Comparison of ENCODE assay signal across 11 cellular contexts in the genomic region with DNA sequence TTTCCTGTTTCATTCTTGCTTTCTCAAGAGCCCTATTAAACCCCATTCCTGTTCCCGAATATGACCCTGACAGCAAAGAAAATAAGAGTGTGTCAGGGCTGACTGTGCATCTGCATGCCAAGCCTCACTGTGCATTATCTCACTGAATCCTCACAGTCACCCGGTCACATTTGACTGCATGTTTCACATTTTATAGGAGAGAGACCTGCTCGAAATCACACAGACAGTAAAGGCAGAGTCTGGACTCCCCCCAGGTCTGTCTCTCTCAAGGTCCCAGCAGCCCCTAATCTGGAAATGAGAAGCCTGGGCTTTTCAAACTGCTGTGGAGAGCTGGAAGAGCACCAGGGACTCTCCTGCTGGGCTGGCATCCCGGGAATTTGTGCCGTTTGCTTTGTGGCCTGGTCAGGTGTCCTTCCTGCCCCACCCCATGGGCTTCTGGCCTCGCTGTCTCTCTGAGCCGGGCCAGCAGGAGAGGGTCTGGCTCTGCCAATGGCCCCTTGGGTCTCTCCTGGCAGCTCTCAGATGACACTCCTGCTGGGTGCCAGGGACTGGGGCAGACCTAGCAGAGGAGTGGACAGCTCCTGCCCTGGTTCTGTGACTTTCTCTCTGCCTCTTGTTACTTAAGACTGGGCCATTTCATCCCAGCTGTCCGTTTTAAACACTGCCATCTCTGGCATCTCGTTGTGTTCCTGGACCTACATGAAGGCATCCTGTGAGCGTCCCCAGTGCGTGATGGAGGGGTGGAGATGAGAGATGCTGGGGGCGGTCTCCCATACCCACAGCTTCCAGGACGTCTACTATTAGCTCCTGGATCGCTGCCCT.
DNase-seq lines count a peak whose midpoint lies in the region; ATAC-seq and FAIRE-seq lines count a peak whose summit lies in the region.
"Had no signal": no experiment of that assay in that cellular context is flagged by ENCODE, and none has a peak within 500 bp of the region (broad histone marks: within the 10 kb centered on the region; RNA-seq: fewer than 3 reads in every experiment).

No MANE protein-coding gene starts in this region.

- H3K27me3 Mint-ChIP-seq in activated T-helper 17 cell treated with anti-CD3 and anti-CD28 coated beads, Interleukin-2, amount 50 U/mL, for 72 hours, result no peaks in the 10 kb centered on the region

- peak overlapping the region; percentile 67 for H3K27ac Mint-ChIP-seq in activated T-helper 17 cell treated with anti-CD3 and anti-CD28 coated beads, Interleukin-2, amount 50 U/mL, for 72 hours
- H3K27ac Mint-ChIP-seq in stimulated activated effector memory CD8-positive, alpha-beta T cell treated with anti-CD3 and anti-CD28 coated beads, Interleukin-12 subunit alpha, Interleukin-12 subunit beta, amount 100 ng/mL, for 72 hours, result peak overlapping the region; percentile 48
- H3K27ac Mint-ChIP-seq: T-helper 1 cell treated with Interleukin-12 subunit alpha and Interleukin-12 subunit beta and Interleukin-4 antibody, amounts not matched to agents 30 μg/mL and 1 μg/mL, for 36 hours had no signal

- DNase-seq in HTR-8/SVneo (ENCODE audit: insufficient read length, low spot score), result peak; percentile 27
- DNase-seq in kidney glomerular epithelial cell (lab: John Stamatoyannopoulos, UW), result peak; percentile 45
- no peak for DNase-seq in stimulated activated effector memory CD8-positive, alpha-beta T cell treated with anti-CD3 and anti-CD28 coated beads, Interleukin-12 subunit alpha, Interleukin-12 subunit beta, amount 100 ng/mL, for 72 hours (ENCODE audit: low spot score in 2 of 2)
- no peak for DNase-seq in stimulated activated CD4-positive, alpha-beta T cell treated with anti-CD3 and anti-CD28 coated beads, Interleukin-4, amount 100 ng/mL, for 24 hours
- DNase-seq: activated T-cell treated with anti-CD3 and anti-CD28 coated beads, Interleukin-2, amount 50 U/mL, for 1 hour had no signal

- H3K36me3 Mint-ChIP-seq in activated T-helper 17 cell treated with anti-CD3 and anti-CD28 coated beads, Interleukin-2, amount 50 U/mL, for 72 hours (ENCODE audit: low read depth), result peaks cover 6% of the 10 kb centered on the region
- H3K36me3 Mint-ChIP-seq in stimulated activated effector memory CD8-positive, alpha-beta T cell treated with anti-CD3 and anti-CD28 coated beads, Interleukin-12 subunit alpha, Interleukin-12 subunit beta, amount 100 ng/mL, for 72 hours, result peaks cover 8% of the 10 kb centered on the region

- ATAC-seq in activated T-helper 17 cell treated with anti-CD3 and anti-CD28 coated beads, Interleukin-2, amount 50 U/mL, for 72 hours (replicated peaks), result no peak
- ATAC-seq in stimulated activated effector memory CD8-positive, alpha-beta T cell treated with anti-CD3 and anti-CD28 coated beads, Interleukin-12 subunit alpha, Interleukin-12 subunit beta, amount 100 ng/mL, for 72 hours, result no peak
- ATAC-seq in HG02623 (IDR thresholded peaks at IDR 0.05; ENCODE audit: unreplicated experiment) (no peak), GM18498 (IDR thresholded peaks at IDR 0.05; ENCODE audit: unreplicated experiment) (no peak), HG03442 (IDR thresholded peaks at IDR 0.05; ENCODE audit: unreplicated experiment) (no peak)

- H3K9me3 Mint-ChIP-seq in activated T-helper 17 cell treated with anti-CD3 and anti-CD28 coated beads, Interleukin-2, amount 50 U/mL, for 72 hours, result no peaks in the 10 kb centered on the region
- H3K9me3 Mint-ChIP-seq in stimulated activated effector memory CD8-positive, alpha-beta T cell treated with anti-CD3 and anti-CD28 coated beads, Interleukin-12 subunit alpha, Interleukin-12 subunit beta, amount 100 ng/mL, for 72 hours, result no peaks in the 10 kb centered on the region
- H3K9me3 Mint-ChIP-seq: T-helper 1 cell treated with Interleukin-12 subunit alpha and Interleukin-12 subunit beta and Interleukin-4 antibody, amounts not matched to agents 30 μg/mL and 1 μg/mL, for 36 hours had no signal

- no peak overlapping the region for H3K4me3 Mint-ChIP-seq in activated T-helper 17 cell treated with anti-CD3 and anti-CD28 coated beads, Interleukin-2, amount 50 U/mL, for 72 hours
- H3K4me3 Mint-ChIP-seq in stimulated activated effector memory CD8-positive, alpha-beta T cell treated with anti-CD3 and anti-CD28 coated beads, Interleukin-12 subunit alpha, Interleukin-12 subunit beta, amount 100 ng/mL, for 72 hours, result no peak overlapping the region
- H3K4me3 Mint-ChIP-seq: T-helper 1 cell treated with Interleukin-12 subunit alpha and Interleukin-12 subunit beta and Interleukin-4 antibody, amounts not matched to agents 30 μg/mL and 1 μg/mL, for 36 hours had no signal

- peak; percentile 68 for FAIRE-seq in HTR-8/SVneo (lab: Jason Lieb, UNC)
- FAIRE-seq: islet of Langerhans had no signal

- H3K4me1 Mint-ChIP-seq in activated T-helper 17 cell treated with anti-CD3 and anti-CD28 coated beads, Interleukin-2, amount 50 U/mL, for 72 hours, result peaks cover 5% of the 10 kb centered on the region
- peaks cover 17% of the 10 kb centered on the region for H3K4me1 Mint-ChIP-seq in stimulated activated effector memory CD8-positive, alpha-beta T cell treated with anti-CD3 and anti-CD28 coated beads, Interleukin-12 subunit alpha, Interleukin-12 subunit beta, amount 100 ng/mL, for 72 hours

Comparison
In these comparisons a context has a peak if more than half of its experiments do, and no peak if none do; other contexts are left out.
1. DNase-seq: peak in HTR-8/SVneo (single experiment) and kidney glomerular epithelial cell (single experiment); none in stimulated activated effector memory CD8-positive, alpha-beta T cell treated with anti-CD3 and anti-CD28 coated beads, Interleukin-12 subunit alpha, Interleukin-12 subunit beta, amount 100 ng/mL, for 72 hours (0 of 2) and stimulated activated CD4-positive, alpha-beta T cell treated with anti-CD3 and anti-CD28 coated beads, Interleukin-4, amount 100 ng/mL, for 24 hours (single experiment).